ENCODE assay signal across 33 cellular contexts in the genomic region with DNA sequence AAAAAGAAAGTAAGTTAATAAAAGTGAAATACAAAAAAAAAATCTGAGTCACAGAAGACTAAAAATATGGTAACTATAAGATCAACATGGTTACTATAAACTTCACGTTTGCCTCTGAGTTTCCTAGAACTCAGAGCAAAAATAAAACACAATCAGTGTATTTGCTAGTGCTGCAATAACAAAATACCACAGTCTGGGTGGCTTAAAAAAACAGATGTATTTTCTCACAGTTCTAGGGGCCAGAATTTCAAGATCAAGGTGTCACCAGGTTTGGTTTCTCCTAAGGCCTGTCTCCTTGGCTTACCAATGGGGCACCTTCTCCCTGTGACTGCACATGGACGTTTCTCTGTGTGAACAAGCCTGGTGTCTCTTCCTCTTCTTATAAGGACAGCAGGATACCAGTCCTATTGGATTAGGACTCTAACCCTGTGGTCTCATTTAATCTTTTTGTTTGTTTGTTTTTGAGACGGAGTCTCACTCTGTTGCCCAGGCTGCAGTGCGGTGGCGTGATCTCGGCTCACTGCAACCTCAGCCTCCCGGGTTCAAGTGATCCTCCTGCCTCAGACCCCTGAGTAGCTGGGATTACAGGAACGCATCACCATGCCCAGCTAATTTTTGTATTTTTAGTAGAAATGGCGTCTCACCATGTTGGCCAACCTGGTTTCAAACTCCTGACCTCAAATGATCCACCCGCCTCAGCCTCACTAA.
"Had no signal": no experiment of that assay in that cellular context is flagged by ENCODE, and none has a peak within 500 bp of the region (broad histone marks: within the 10 kb centered on the region; RNA-seq: fewer than 3 reads in every experiment).

No MANE protein-coding gene starts in this region.

- H3K27me3 Mint-ChIP-seq: activated B cell treated with CpG ODN at 0.5 μM for 24 hours; activated CD8-positive, alpha-beta T cell treated with anti-CD3 and anti-CD28 coated beads for 36 hours; activated T-helper 17 cell treated with anti-CD3 and anti-CD28 coated beads, Interleukin-2, amount 50 U/mL, for 72 hours had no signal

- H3K27ac Mint-ChIP-seq: activated B cell treated with CpG ODN at 0.5 μM for 24 hours; activated CD8-positive, alpha-beta T cell treated with anti-CD3 and anti-CD28 coated beads for 36 hours; activated naive CD8-positive, alpha-beta T cell; activated T-helper 17 cell treated with anti-CD3 and anti-CD28 coated beads, Interleukin-2, amount 50 U/mL, for 72 hours; effector memory CD8-positive, alpha-beta T cell; T-helper 2 cell treated with Interferon-gamma antibody and Interleukin-4, amounts not matched to agents 5 μg/mL and 100 μg/mL, for 36 hours had no signal

- H3K9me3 Mint-ChIP-seq: activated B cell treated with CpG ODN at 0.5 μM for 24 hours; activated CD8-positive, alpha-beta T cell treated with anti-CD3 and anti-CD28 coated beads for 36 hours; activated T-cell treated with anti-CD3 and anti-CD28 coated beads, Interleukin-2, amount 50 U/mL, for 4 hours; activated T-helper 17 cell treated with anti-CD3 and anti-CD28 coated beads, Interleukin-2, amount 50 U/mL, for 72 hours; effector memory CD8-positive, alpha-beta T cell; T-helper 2 cell treated with Interferon-gamma antibody and Interleukin-4, amounts not matched to agents 5 μg/mL and 100 μg/mL, for 36 hours had no signal

- H3K4me3 ChIP-seq: esophagus squamous epithelium, gastroesophageal sphincter, heart right ventricle, hepatocyte had no signal

- ATAC-seq: activated CD4-positive, CD25-positive, alpha-beta regulatory T cell treated with anti-CD3 and anti-CD28 coated beads, Interleukin-2, amount 50 U/mL, for 24 hours; activated CD8-positive, alpha-beta T cell treated with anti-CD3 and anti-CD28 coated beads for 36 hours; activated T-cell treated with anti-CD3 and anti-CD28 coated beads, Interleukin-2, amount 50 U/mL, for 4 hours; activated T-helper 17 cell treated with anti-CD3 and anti-CD28 coated beads, Interleukin-2, amount 50 U/mL, for 72 hours; effector memory CD8-positive, alpha-beta T cell; gastroesophageal sphincter; heart right ventricle had no signal

- DNase-seq: activated B cell treated with CpG ODN at 0.5 μM for 24 hours; activated CD4-positive, alpha-beta T cell treated with anti-CD3 and anti-CD28 coated beads for 48 hours; activated CD4-positive, alpha-beta T cell treated with anti-CD3 and anti-CD28 coated beads, Interleukin-2, amount 50 U/mL, for 1 hour; activated CD4-positive, alpha-beta T cell treated with anti-CD3 and anti-CD28 coated beads, Interleukin-2, amount 50 U/mL, for 48 hours; activated CD8-positive, alpha-beta memory T cell treated with anti-CD3 and anti-CD28 coated beads for 24 hours; activated CD8-positive, alpha-beta T cell treated with anti-CD3 and anti-CD28 coated beads for 36 hours; activated effector memory CD4-positive, alpha-beta T cell treated with Interleukin-2 at 50 U/mL for 16 hours; activated gamma-delta T cell treated with Interleukin-2 at 50 U/mL for 16 hours; activated naive CD4-positive, alpha-beta T cell treated with anti-CD3 and anti-CD28 coated beads, Interleukin-2, amount 50 U/mL, for 16 hours; activated naive CD4-positive, alpha-beta T cell treated with Interleukin-2 at 50 U/mL for 16 hours; activated T-cell treated with anti-CD3 and anti-CD28 coated beads, Interleukin-2, amount 50 U/mL, for 4 hours; amniotic stem cell; anterior cingulate cortex; brain microvascular endothelial cell; cortex of kidney; dermis blood vessel endothelial cell; effector CD4-positive, alpha-beta T cell; effector memory CD8-positive, alpha-beta T cell; esophagus squamous epithelium; foreskin melanocyte; heart right ventricle; T1000; WERI-Rb-1 had no signal

- H3K27ac ChIP-seq: brain microvascular endothelial cell, epithelial cell of prostate, esophagus squamous epithelium, gastroesophageal sphincter, heart right ventricle, hepatocyte, WERI-Rb-1 had no signal

- H3K4me3 Mint-ChIP-seq: activated B cell treated with CpG ODN at 0.5 μM for 24 hours; activated CD8-positive, alpha-beta T cell treated with anti-CD3 and anti-CD28 coated beads for 36 hours; activated naive CD8-positive, alpha-beta T cell; activated T-cell treated with anti-CD3 and anti-CD28 coated beads, Interleukin-2, amount 50 U/mL, for 4 hours; activated T-helper 17 cell treated with anti-CD3 and anti-CD28 coated beads, Interleukin-2, amount 50 U/mL, for 72 hours; effector memory CD8-positive, alpha-beta T cell; T-helper 2 cell treated with Interferon-gamma antibody and Interleukin-4, amounts not matched to agents 5 μg/mL and 100 μg/mL, for 36 hours had no signal

- H3K9me3 ChIP-seq: esophagus squamous epithelium, gastroesophageal sphincter had no signal

- FAIRE-seq: astrocyte, bronchial epithelial cell, colon had no signal

- H3K36me3 ChIP-seq: brain microvascular endothelial cell, esophagus squamous epithelium, gastroesophageal sphincter, heart right ventricle, WERI-Rb-1 had no signal

- H3K4me1 ChIP-seq: esophagus squamous epithelium, gastroesophageal sphincter, heart right ventricle had no signal

- H3K4me1 Mint-ChIP-seq: activated B cell treated with CpG ODN at 0.5 μM for 24 hours; activated T-helper 17 cell treated with anti-CD3 and anti-CD28 coated beads, Interleukin-2, amount 50 U/mL, for 72 hours had no signal

- H3K27me3 ChIP-seq: brain microvascular endothelial cell, esophagus squamous epithelium, gastroesophageal sphincter, heart right ventricle, hepatocyte had no signal
